In genomic region chr3:160928183-160928718, GRCh38 we compare ENCODE assay signal across 11 cellular contexts.
A peak's percentile ranks its signal among the peaks of the same experiment; 100 is the strongest.
DNase-seq lines count a peak whose midpoint lies in the region; ATAC-seq, FAIRE-seq and TF ChIP-seq lines count a peak whose summit lies in the region.
"Had no signal": no experiment of that assay in that cellular context is flagged by ENCODE, and none has a peak within 500 bp of the region (broad histone marks: within the 10 kb centered on the region; RNA-seq: fewer than 3 reads in every experiment).

No MANE protein-coding gene starts in this region.

- intact Hi-C loops in Panc1 (cut with micrococcal nuclease; ENCODE audit: unreplicated experiment) = loop anchor here (5.0 kb wide), 1 partner anchor 221 kb away; no protein-coding TSS in a partner anchor
- intact Hi-C loops in mucosa of descending colon (cut with DNase I, micrococcal nuclease) = no loop called here
- intact Hi-C loops in pancreas (cut with DNase I) = no loop called here

- H3K4me2 ChIP-seq in Karpas-422 (ENCODE audit: low read depth, low read length, poor library complexity, severe bottlenecking) = no peak overlapping the region

- DNase-seq in NCI-H146 (lab: John Stamatoyannopoulos, UW) = peak; percentile 34
- no peak for DNase-seq in NCI-H146 treated with DMSO at 0.1 percent for 48 hours (lab: John Stamatoyannopoulos, UW; ENCODE audit: unreplicated experiment)
- DNase-seq in Karpas-422 = peak; percentile 43
- DNase-seq in Panc1 (ENCODE audit: low read depth, low spot score) = no peak
- DNase-seq in mucosa of descending colon = no peak
- DNase-seq in activated CD8-positive, alpha-beta memory T cell treated with anti-CD3 and anti-CD28 coated beads, Interleukin-2, amount 50 U/mL, for 4 hours = no peak
- DNase-seq in pancreas = no peak
- no peak for DNase-seq in dermis blood vessel endothelial cell
- DNase-seq: activated CD8-positive, alpha-beta memory T cell treated with anti-CD3 and anti-CD28 coated beads for 24 hours had no signal

- no peaks in the 10 kb centered on the region for H3K36me3 ChIP-seq in Karpas-422 (ENCODE audit: insufficient read depth, low read length)
- H3K36me3 ChIP-seq in Panc1 (ENCODE audit: control insufficient read depth, insufficient read depth, low read length) = no peaks in the 10 kb centered on the region
- no peaks in the 10 kb centered on the region for H3K36me3 ChIP-seq in mucosa of descending colon (ENCODE audit: low read depth)
- no peaks in the 10 kb centered on the region for H3K36me3 ChIP-seq in pancreas

- H3K27me3 ChIP-seq in Karpas-422 (ENCODE audit: low read length) = no peaks in the 10 kb centered on the region; the same call in 1 of the 2 replicates
- H3K27me3 ChIP-seq in Panc1 (ENCODE audit: control insufficient read depth, insufficient read depth, low read length) = no peaks in the 10 kb centered on the region
- H3K27me3 ChIP-seq in pancreas = no peaks in the 10 kb centered on the region

- H3K79me2 ChIP-seq in Karpas-422 (ENCODE audit: low read length) = no peaks in the 10 kb centered on the region

- H4K20me1 ChIP-seq in Karpas-422 (ENCODE audit: insufficient read depth, low read depth, low read length) = no peaks in the 10 kb centered on the region

- no TSS peak for BruUV-seq in Panc1 (replicated peaks; lab: Mats Ljungman, UMichigan)

- no peak overlapping the region for H2AFZ ChIP-seq in Karpas-422 (ENCODE audit: low read length)

- H3K4me3 ChIP-seq in Karpas-422 (ENCODE audit: low read length) (no peak overlapping the region), Panc1 (ENCODE audit: low read depth in 2 of 2, low read length in 2 of 2) (no peak overlapping the region), mucosa of descending colon (no peak overlapping the region), pancreas (no peak overlapping the region)
- H3K4me3 ChIP-seq: lung had no signal

- FAIRE-seq in pancreas (lab: Jason Lieb, UNC) = no peak

- H3K27ac ChIP-seq in Karpas-422 (ENCODE audit: low read length) (no peak overlapping the region), Panc1 (ENCODE audit: low read length) (no peak overlapping the region), pancreas (no peak overlapping the region)

- H3K9me3 ChIP-seq in Karpas-422 (ENCODE audit: low read length) = no peaks in the 10 kb centered on the region
- H3K9me3 ChIP-seq in Panc1 (ENCODE audit: control insufficient read depth, insufficient read depth, low read depth, low read length) = no peaks in the 10 kb centered on the region
- H3K9me3 ChIP-seq in mucosa of descending colon = no peaks in the 10 kb centered on the region
- H3K9me3 ChIP-seq in pancreas = no peaks in the 10 kb centered on the region

- no peaks in the 10 kb centered on the region for H3K9me2 ChIP-seq in Karpas-422 (replicated peaks; ENCODE audit: insufficient read depth, low read length)

- POLR2A ChIA-PET in Panc1 (lab: Charles Lee) = no interaction called here

- in situ Hi-C loops in Panc1 (cut with HindIII; ENCODE audit: low pct_unique_long_range_greater_than_20kb, low sequenced_read_pairs) = no loop called here

- CTCF ChIA-PET in Panc1 (lab: Charles Lee) = interaction anchor here (0.6 kb wide), 1 partner anchor 15 kb away, joined by 3 read pairs; no protein-coding TSS in a partner anchor

- WGBS in pancreas, 2 donors = 89 to 95% methylated on average over 5 of the region's 5 CpGs

- H3K4me1 ChIP-seq in Karpas-422 (ENCODE audit: low read length) (no peaks in the 10 kb centered on the region), Panc1 (ENCODE audit: control insufficient read depth, insufficient read depth, low read length) (peaks cover 4% of the 10 kb centered on the region; the same call in 1 of the 2 replicates), mucosa of descending colon (ENCODE audit: low read depth) (no peaks in the 10 kb centered on the region), pancreas (no peaks in the 10 kb centered on the region)

- no peak overlapping the region for H3K9ac ChIP-seq in Karpas-422 (ENCODE audit: low read length)

- ATAC-seq in Panc1 (peak; percentile 76), mucosa of descending colon (peak; percentile 41), pancreas (no peak)
- ATAC-seq: stimulated activated memory B cell treated with anti-CD40 and anti-IgM and Interleukin-4, amounts not matched to agents 10 μg/mL and 1 μg/mL and 100 μg/mL, for 72 hours had no signal

- TF ChIP-seq CTCF in Panc1 (IDR thresholded peaks at IDR 0.05) = peak; percentile 66
- TF ChIP-seq CTCF in mucosa of descending colon (IDR thresholded peaks at IDR 0.05) = no peak
- no peak for TF ChIP-seq CTCF in pancreas (IDR thresholded peaks at IDR 0.05)

Comparison
In these comparisons a context has a peak if more than half of its experiments do, and no peak if none do; other contexts are left out.
1. DNase-seq: peak in NCI-H146 (single experiment) and Karpas-422 (single experiment); none in NCI-H146 treated with DMSO at 0.1 percent for 48 hours (single experiment), Panc1 (single experiment), mucosa of descending colon (0 of 3), activated CD8-positive, alpha-beta memory T cell treated with anti-CD3 and anti-CD28 coated beads, Interleukin-2, amount 50 U/mL, for 4 hours (single experiment), pancreas (0 of 6) and dermis blood vessel endothelial cell (single experiment).
2. ATAC-seq: peak in Panc1 (single experiment) and mucosa of descending colon (single experiment); none in pancreas (0 of 4).